In genomic region chr7:157386979-157387800, GRCh38 we compare ENCODE assay signal across 8 cellular contexts. TPM values are rescaled to one million over a fixed set of nuclear protein-coding genes. Genes with fewer than 3 reads are reported as not detected.
A peak's percentile ranks its signal among the peaks of the same experiment; 100 is the strongest.
DNase-seq lines count a peak whose midpoint lies in the region; ATAC-seq and TF ChIP-seq lines count a peak whose summit lies in the region.

No MANE protein-coding gene starts in this region.

- TF ChIP-seq CTCF in fibroblast of villous mesenchyme (IDR thresholded peaks at IDR 0.05; ENCODE audit: insufficient read depth, low read depth, low read length) (peak; percentile 85), testis (IDR thresholded peaks at IDR 0.05) (peak; percentile 92 to 97 (median 92))

- WGBS in testis, 2 donors: 33 to 40% methylated on average over 23 of the region's 23 CpGs

- H3K27ac ChIP-seq in HUES6 (ENCODE audit: low read depth, low read length) (peak overlapping the region; percentile 20; the same call in 1 of the 2 replicates), testis (peak overlapping the region; percentile 18 to 61)

- H3K4me3 ChIP-seq in HUES6 (ENCODE audit: low read depth, low read length) (no peak overlapping the region), fibroblast of villous mesenchyme (ENCODE audit: low read depth, low read length) (peak overlapping the region; percentile 13), testis (no peak overlapping the region)

- intact Hi-C loops in testis (cut with DNase I; ENCODE audit: low total_unique reads): no loop called here

- H3K9me3 ChIP-seq in HUES6 (ENCODE audit: control insufficient read depth, insufficient read depth, low read depth, low read length) (no peaks in the 10 kb centered on the region), testis (no peaks in the 10 kb centered on the region)

- H3K27me3 ChIP-seq in HUES6 (ENCODE audit: control insufficient read depth, insufficient read depth, low read length) (no peaks in the 10 kb centered on the region), testis (no peaks in the 10 kb centered on the region)

- peak; percentile 83 for ATAC-seq in GM21381 (IDR thresholded peaks at IDR 0.05; ENCODE audit: unreplicated experiment)

- H3K36me3 ChIP-seq in HUES6 (ENCODE audit: control insufficient read depth, insufficient read depth, low read length): peaks cover 89% of the 10 kb centered on the region
- no peaks in the 10 kb centered on the region for H3K36me3 ChIP-seq in testis (ENCODE audit: low read depth, missing control alignments)

- DNase-seq in DMS 273 treated with DMSO at 0.1 percent for 48 hours (lab: John Stamatoyannopoulos, UW): peak; percentile 22
- DNase-seq in RKO (ENCODE audit: low spot score): peak; percentile 74
- DNase-seq in activated T-helper 1 cell treated with Interleukin-2 at 50 U/mL for 16 hours (ENCODE audit: low read depth): peak; percentile 76
- DNase-seq in fibroblast of villous mesenchyme (ENCODE audit: low read depth): peak; percentile 92
- DNase-seq in occipital lobe (lab: John Stamatoyannopoulos, UW): peak; percentile 33
- peak; percentile 96 for DNase-seq in testis

- peaks cover 16% of the 10 kb centered on the region for H3K4me1 ChIP-seq in HUES6 (ENCODE audit: control insufficient read depth, insufficient read depth, low read length)
- peaks cover 32% of the 10 kb centered on the region for H3K4me1 ChIP-seq in testis

- no peak overlapping the region for H3K9ac ChIP-seq in HUES6 (ENCODE audit: low read length)

- TF ChIP-seq POLR2A in testis (IDR thresholded peaks at IDR 0.05): no peak

RNA-seq across cellular contexts. Expression of gene DNAJB6, which starts 50.4 kb away (rescaled TPM):
- total RNA-seq in fibroblast of villous mesenchyme (97.3 and 123 TPM in 2 replicates), occipital lobe (179 TPM), testis (100 to 1,000 TPM; 154 to 172 TPM)
- 262 TPM for polyA plus RNA-seq in testis (ENCODE audit: insufficient read depth, low read depth, low replicate concordance)

Comparison
In these comparisons a context has a peak if more than half of its experiments do, and no peak if none do; other contexts are left out.
1. DNase-seq: peak in every context shown above with its lines; median percentile 96 in testis; 92 in fibroblast of villous mesenchyme; 76 in activated T-helper 1 cell treated with Interleukin-2 at 50 U/mL for 16 hours; 74 in RKO; 33 in occipital lobe; 22 in DMS 273 treated with DMSO at 0.1 percent for 48 hours.